ENCODE assay signal across 1 cellular context in genomic region chr1:227948493-227949260, GRCh38.
TF ChIP-seq lines count a peak whose summit lies in the region.

No MANE protein-coding gene starts in this region.

TF ChIP-seq in H1, 55 proteins besides CTCF, POLR2A, EP300 and RAD21:
- TF ChIP-seq SP4 (IDR thresholded peaks at IDR 0.05; ENCODE audit: low read length), result peak; percentile 19; the same call in 1 of the 2 replicates
- no peak for TF ChIP-seq TAF7 (optimal IDR thresholded peaks at IDR 0.05; ENCODE audit: borderline replicate concordance, low read depth, low read length)
- TF ChIP-seq YY1 (IDR thresholded peaks at IDR 0.05; ENCODE audit: low read depth, low read length), result no peak
- TF ChIP-seq SUZ12 (IDR thresholded peaks at IDR 0.05; ENCODE audit: low read length), result peak; percentile 62
- TF ChIP-seq, protein P1, sequence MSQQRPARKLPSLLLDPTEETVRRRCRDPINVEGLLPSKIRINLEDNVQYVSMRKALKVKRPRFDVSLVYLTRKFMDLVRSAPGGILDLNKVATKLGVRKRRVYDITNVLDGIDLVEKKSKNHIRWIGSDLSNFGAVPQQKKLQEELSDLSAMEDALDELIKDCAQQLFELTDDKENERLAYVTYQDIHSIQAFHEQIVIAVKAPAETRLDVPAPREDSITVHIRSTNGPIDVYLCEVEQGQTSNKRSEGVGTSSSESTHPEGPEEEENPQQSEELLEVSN (IDR thresholded peaks at IDR 0.05), result no peak
- TF ChIP-seq SIX5 (IDR thresholded peaks at IDR 0.05; ENCODE audit: low read depth, low read length), result no peak
